ENCODE assay signal across 15 cellular contexts in genomic region chr12:54034784-54035310, GRCh38. TPM values are rescaled to one million over a fixed set of nuclear protein-coding genes. Genes with fewer than 3 reads are reported as not detected.
DNase-seq lines count a peak whose midpoint lies in the region; ATAC-seq and TF ChIP-seq lines count a peak whose summit lies in the region.
"Had no signal": no experiment of that assay in that cellular context is flagged by ENCODE, and none has a peak within 500 bp of the region (broad histone marks: within the 10 kb centered on the region; RNA-seq: fewer than 3 reads in every experiment).

No MANE protein-coding gene starts in this region.

- H3K79me2 ChIP-seq in neural progenitor cell (ENCODE audit: low read depth): no peaks in the 10 kb centered on the region

- H3K9me3 Mint-ChIP-seq in CD8-positive, alpha-beta memory T cell: peaks cover 0 to 8% (median 2%) of the 10 kb centered on the region in 5 donors
- peaks cover 13% of the 10 kb centered on the region for H3K9me3 Mint-ChIP-seq in neural progenitor cell

- H3K36me3 Mint-ChIP-seq in CD8-positive, alpha-beta memory T cell: no peaks in the 10 kb centered on the region
- no peaks in the 10 kb centered on the region for H3K36me3 Mint-ChIP-seq in neural progenitor cell

- CTCF ChIA-PET in CD8-positive, alpha-beta memory T cell (lab: Charles Lee): interaction anchor here (2.5 to 6.1 kb wide), 2 partner anchors 19 to 165 kb away, joined by 10 to 56 read pairs; partner anchors contain the start of gene HOXC4

- no peaks in the 10 kb centered on the region for H3K36me3 ChIP-seq in CD8-positive, alpha-beta memory T cell (ENCODE audit: insufficient read depth, low read length)
- no peaks in the 10 kb centered on the region for H3K36me3 ChIP-seq in HUES6 (ENCODE audit: control insufficient read depth, insufficient read depth, low read length)
- H3K36me3 ChIP-seq in esophagus (ENCODE audit: control insufficient read depth in 2 of 2, insufficient read depth in 2 of 2, low read length in 1 of 2): no peaks in the 10 kb centered on the region
- H3K36me3 ChIP-seq in neural progenitor cell: no peaks in the 10 kb centered on the region
- H3K36me3 ChIP-seq: sigmoid colon had no signal

- no peak overlapping the region for H3K4me2 ChIP-seq in neural progenitor cell

- peak overlapping the region in 1 of 8 donors; percentile 29 for H3K27ac Mint-ChIP-seq in CD8-positive, alpha-beta memory T cell
- H3K27ac Mint-ChIP-seq in neural progenitor cell: no peak overlapping the region

- H3K4me3 ChIP-seq in CD8-positive, alpha-beta memory T cell (ENCODE audit: low read length): no peak overlapping the region
- H3K4me3 ChIP-seq in HUES6 (ENCODE audit: low read depth, low read length) (peak overlapping the region; percentile 7; the same call in 1 of the 2 replicates), esophagus (ENCODE audit: low read depth in 1 of 2, low read length in 2 of 2) (peak overlapping the region; percentile 19 to 53), neural progenitor cell (no peak overlapping the region)
- H3K4me3 ChIP-seq: body of pancreas had no signal

- POLR2A ChIA-PET in CD8-positive, alpha-beta memory T cell (lab: Charles Lee): no interaction called here

- peaks cover 15% of the 10 kb centered on the region for H3K4me1 ChIP-seq in CD8-positive, alpha-beta memory T cell (ENCODE audit: insufficient read depth, low read length)
- peaks cover 22% of the 10 kb centered on the region for H3K4me1 ChIP-seq in HUES6 (ENCODE audit: control insufficient read depth, insufficient read depth, low read length)
- peaks cover 0 to 18% of the 10 kb centered on the region in 2 donors for H3K4me1 ChIP-seq in esophagus (ENCODE audit: control insufficient read depth in 2 of 2, insufficient read depth in 2 of 2, low read length in 1 of 2)
- no peaks in the 10 kb centered on the region for H3K4me1 ChIP-seq in neural progenitor cell

- no peak for DNase-seq in CD8-positive, alpha-beta memory T cell
- no peak for DNase-seq in neural progenitor cell (ENCODE audit: low spot score)
- DNase-seq in UCSD-AML1 (lab: John Stamatoyannopoulos, UW; ENCODE audit: unreplicated experiment): no peak
- DNase-seq in activated effector memory CD4-positive, alpha-beta T cell treated with Interleukin-2 at 50 U/mL for 16 hours: no peak
- DNase-seq: activated CD4-positive, alpha-beta T cell treated with anti-CD3 and anti-CD28 coated beads for 48 hours; body of pancreas; RPMI8226; sigmoid colon; stimulated activated CD4-positive, alpha-beta T cell treated with anti-CD3 and anti-CD28 coated beads, Interleukin-4, amount 100 ng/mL, for 24 hours had no signal

- H3K9me3 ChIP-seq in CD8-positive, alpha-beta memory T cell (ENCODE audit: low read length): no peaks in the 10 kb centered on the region
- H3K9me3 ChIP-seq in HUES6 (ENCODE audit: control insufficient read depth, insufficient read depth, low read depth, low read length) (no peaks in the 10 kb centered on the region), esophagus (ENCODE audit: control insufficient read depth in 2 of 2, insufficient read depth in 1 of 2, low read depth in 1 of 2, low read length in 1 of 2) (no peaks in the 10 kb centered on the region), neural progenitor cell (ENCODE audit: low read depth) (no peaks in the 10 kb centered on the region)
- H3K9me3 ChIP-seq: body of pancreas, sigmoid colon had no signal

- H2AFZ ChIP-seq in neural progenitor cell (replicated peaks): peak overlapping the region; percentile 38

- peaks cover 15 to 29% (median 20%) of the 10 kb centered on the region in 3 donors for H3K4me1 Mint-ChIP-seq in CD8-positive, alpha-beta memory T cell
- H3K4me1 Mint-ChIP-seq in neural progenitor cell: no peaks in the 10 kb centered on the region

- TF ChIP-seq CTCF in neural progenitor cell (IDR thresholded peaks at IDR 0.05): no peak

- peaks cover 72% of the 10 kb centered on the region for H4K20me1 ChIP-seq in neural progenitor cell (ENCODE audit: low read depth)

- H3K27me3 Mint-ChIP-seq in CD8-positive, alpha-beta memory T cell: peaks cover 66 to 86% of the 10 kb centered on the region in 2 donors
- peaks cover 88% of the 10 kb centered on the region for H3K27me3 Mint-ChIP-seq in neural progenitor cell (ENCODE audit: insufficient read depth, low read depth)

- H3K27me3 ChIP-seq in CD8-positive, alpha-beta memory T cell (ENCODE audit: insufficient read depth, low read length, poor library complexity, severe bottlenecking): peaks cover 63% of the 10 kb centered on the region
- H3K27me3 ChIP-seq in HUES6 (ENCODE audit: control insufficient read depth, insufficient read depth, low read length) (peaks cover 100% of the 10 kb centered on the region), esophagus (ENCODE audit: control insufficient read depth in 1 of 2, insufficient read depth in 2 of 2, low read length in 2 of 2) (no peaks in the 10 kb centered on the region), neural progenitor cell (peaks cover 100% of the 10 kb centered on the region)

- H3F3A ChIP-seq in neural progenitor cell (ENCODE audit: low read depth): no peaks in the 10 kb centered on the region

- no peak for ATAC-seq in GM18868 (IDR thresholded peaks at IDR 0.05; ENCODE audit: unreplicated experiment)
- ATAC-seq: body of pancreas, HCT116 had no signal

- peak overlapping the region in 4 of 7 donors; percentile 25 to 63 (median 44) for H3K4me3 Mint-ChIP-seq in CD8-positive, alpha-beta memory T cell
- no peak overlapping the region for H3K4me3 Mint-ChIP-seq in neural progenitor cell

- H3K9ac ChIP-seq in HUES6 (ENCODE audit: low read length) (peak overlapping the region; percentile 65), neural progenitor cell (no peak overlapping the region)

- 42 to 48% methylated on average over 23 of the region's 23 CpGs for WGBS in esophagus, 2 donors

- no peak overlapping the region for H3K27ac ChIP-seq in CD8-positive, alpha-beta memory T cell (ENCODE audit: low read depth, low read length)
- H3K27ac ChIP-seq in HUES6 (ENCODE audit: low read depth, low read length) (no peak overlapping the region), esophagus (ENCODE audit: low read depth in 2 of 2, low read length in 1 of 2) (peak overlapping the region in 1 of 2 donors; percentile 38), neural progenitor cell (no peak overlapping the region)
- H3K27ac ChIP-seq: body of pancreas, sigmoid colon had no signal

RNA-seq across cellular contexts. Expression of gene HOXC5, which starts 2.0 kb away (rescaled TPM):
- total RNA-seq in CD8-positive, alpha-beta memory T cell: not detected
- not detected for polyA plus RNA-seq in CD8-positive, alpha-beta memory T cell
- polyA plus RNA-seq in esophagus: under 1 TPM; 0.41 to 0.96 TPM
- total RNA-seq in neural progenitor cell (ENCODE audit: low replicate concordance): not detected in 2 replicates
- total RNA-seq: body of pancreas, dermis microvascular lymphatic vessel endothelial cell, liver had no signal
- polyA plus RNA-seq: liver had no signal

RNA-seq across cellular contexts. Expression of gene HOXC6, which starts 6.6 kb away (rescaled TPM):
- not detected for total RNA-seq in CD8-positive, alpha-beta memory T cell
- polyA plus RNA-seq in CD8-positive, alpha-beta memory T cell: not detected
- 1 to 10 TPM; 1.4 TPM for polyA plus RNA-seq in esophagus
- not detected in 2 replicates for total RNA-seq in neural progenitor cell (ENCODE audit: low replicate concordance)
- total RNA-seq: body of pancreas, dermis microvascular lymphatic vessel endothelial cell, sigmoid colon had no signal
- polyA plus RNA-seq: liver, sigmoid colon had no signal

RNA-seq across cellular contexts. Expression of gene HOXC4, which starts 18.8 kb away (rescaled TPM):
- total RNA-seq in CD8-positive, alpha-beta memory T cell: 1 to 10 TPM; 1.3 to 1.4 TPM
- polyA plus RNA-seq in CD8-positive, alpha-beta memory T cell: 0.37 TPM
- 1 to 10 TPM; 3.3 to 3.7 TPM for polyA plus RNA-seq in esophagus
- not detected in 2 replicates for total RNA-seq in neural progenitor cell (ENCODE audit: low replicate concordance)
- total RNA-seq: body of pancreas, dermis microvascular lymphatic vessel endothelial cell, liver had no signal

RNA-seq across cellular contexts. Expression of gene HOXC8, which starts 26.1 kb away (rescaled TPM):
- not detected for total RNA-seq in CD8-positive, alpha-beta memory T cell
- not detected for polyA plus RNA-seq in CD8-positive, alpha-beta memory T cell
- polyA plus RNA-seq in esophagus: under 1 TPM; 0.04 to 0.21 TPM
- not detected in 2 replicates for total RNA-seq in neural progenitor cell (ENCODE audit: low replicate concordance)
- total RNA-seq: body of pancreas, dermis microvascular lymphatic vessel endothelial cell, liver, sigmoid colon had no signal
- polyA plus RNA-seq: liver had no signal

RNA-seq across cellular contexts. Expression of gene HOXC9, which starts 34.9 kb away (rescaled TPM):
- not detected for total RNA-seq in CD8-positive, alpha-beta memory T cell
- not detected for polyA plus RNA-seq in CD8-positive, alpha-beta memory T cell
- polyA plus RNA-seq in esophagus: under 1 TPM; 0.20 to 0.51 TPM
- total RNA-seq in neural progenitor cell (ENCODE audit: low replicate concordance): not detected in 2 replicates
- total RNA-seq: body of pancreas, liver, sigmoid colon had no signal
- polyA plus RNA-seq: liver had no signal

Comparison
In these comparisons a context has a peak if more than half of its experiments do, and no peak if none do; other contexts are left out.
1. H3K4me3 ChIP-seq: peak in HUES6 (single experiment) and esophagus (2 of 2); none in CD8-positive, alpha-beta memory T cell (single experiment) and neural progenitor cell (single experiment).